Comparison of ENCODE assay signal across 25 cellular contexts in the genomic region with DNA sequence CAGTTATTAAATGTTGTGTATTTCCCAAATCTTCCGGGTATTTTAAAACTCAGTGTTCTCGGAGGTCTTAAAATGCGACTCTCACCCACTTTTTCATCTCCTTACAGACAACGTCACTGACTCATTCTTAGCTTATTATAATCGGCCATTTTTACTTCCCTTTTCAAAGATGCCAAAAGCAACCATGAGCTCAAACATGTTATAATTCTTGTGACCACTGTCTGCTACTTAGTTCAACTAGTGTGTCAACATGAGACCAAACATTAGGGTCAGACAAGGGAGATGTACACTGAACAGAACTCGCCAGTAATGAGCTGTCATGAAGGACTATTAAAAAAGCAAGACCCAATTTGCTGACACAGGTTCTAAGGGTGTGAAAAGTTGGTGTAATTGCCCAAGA. TPM values are rescaled to one million over a fixed set of nuclear protein-coding genes. Genes with fewer than 3 reads are reported as not detected.
"Had no signal": no experiment of that assay in that cellular context is flagged by ENCODE, and none has a peak within 500 bp of the region (broad histone marks: within the 10 kb centered on the region; RNA-seq: fewer than 3 reads in every experiment).

No MANE protein-coding gene starts in this region.

- H3K9me3 ChIP-seq: esophagus muscularis mucosa, lower lobe of right lung, mucosa of descending colon, suprapubic skin, tibial nerve had no signal

- ATAC-seq: activated CD4-positive, alpha-beta T cell treated with anti-CD3 and anti-CD28 coated beads for 36 hours; activated T-cell treated with anti-CD3 and anti-CD28 coated beads, Interleukin-2, amount 50 U/mL, for 4 hours; left lobe of liver; lower lobe of right lung; mucosa of descending colon; right cardiac atrium; stimulated activated naive CD8-positive, alpha-beta T cell treated with anti-CD3 and anti-CD28 coated beads, Interleukin-15, amount 100 ng/mL, for 72 hours; WTC11 had no signal

- H2AFZ ChIP-seq: hepatocyte, parathyroid adenoma had no signal

- H3K36me3 ChIP-seq: esophagus muscularis mucosa, lower lobe of right lung, suprapubic skin, tibial nerve had no signal

- H3K4me1 ChIP-seq: lower lobe of right lung, parathyroid adenoma, suprapubic skin had no signal

- H3K4me3 ChIP-seq: coronary artery, esophagus muscularis mucosa, hepatocyte, lower lobe of right lung, mucosa of descending colon, suprapubic skin, tibial nerve had no signal

- H3K27ac ChIP-seq: coronary artery, esophagus muscularis mucosa, hepatocyte, lower lobe of right lung, parathyroid adenoma, suprapubic skin, tibial nerve had no signal

- H3K79me2 ChIP-seq: hepatocyte had no signal

- H3K4me2 ChIP-seq: hepatocyte had no signal

- DNase-seq: activated CD4-positive, alpha-beta T cell treated with anti-CD3 and anti-CD28 coated beads for 36 hours; activated CD4-positive, alpha-beta T cell treated with anti-CD3 and anti-CD28 coated beads, Interleukin-2, amount 50 U/mL, for 48 hours; activated CD8-positive, alpha-beta memory T cell treated with anti-CD3 and anti-CD28 coated beads, Interleukin-2, amount 50 U/mL, for 48 hours; activated naive CD4-positive, alpha-beta T cell; activated T-cell treated with anti-CD3 and anti-CD28 coated beads, Interleukin-2, amount 50 U/mL, for 4 hours; glutamatergic neuron; immature natural killer cell; lower lobe of right lung; mesendoderm; mucosa of descending colon; nephron progenitor cell; right cardiac atrium; stimulated activated CD4-positive, alpha-beta T cell treated with anti-CD3 and anti-CD28 coated beads, Interleukin-12 subunit alpha, Interleukin-12 subunit beta, amount 100 ng/mL, for 4 hours; stimulated activated CD4-positive, alpha-beta T cell treated with anti-CD3 and anti-CD28 coated beads, Interleukin-4, amount 100 ng/mL, for 4 hours; stimulated activated naive CD8-positive, alpha-beta T cell treated with anti-CD3 and anti-CD28 coated beads, Interleukin-15, amount 100 ng/mL, for 72 hours had no signal

RNA-seq across cellular contexts. Expression of gene GRIP1, which starts 4.2 kb away (rescaled TPM):
- total RNA-seq: activated T-helper 2 cell treated with anti-CD3 and anti-CD28 coated beads, Interferon-gamma antibody, Interleukin-2, Interleukin-4, amounts not matched to agents 10 μg/mL and 5 μg/mL and 100 μg/mL, durations not matched to agents 14 hours and 24 hours and 36 hours; pulmonary artery endothelial cell had no signal
